Comparison of ENCODE assay signal across 10 cellular contexts in genomic region chr19:22882797-22883196, GRCh38. TPM values are rescaled to one million over a fixed set of nuclear protein-coding genes. Genes with fewer than 3 reads are reported as not detected.
DNase-seq lines count a peak whose midpoint lies in the region; ATAC-seq and TF ChIP-seq lines count a peak whose summit lies in the region.
"Had no signal": no experiment of that assay in that cellular context is flagged by ENCODE, and none has a peak within 500 bp of the region (broad histone marks: within the 10 kb centered on the region; RNA-seq: fewer than 3 reads in every experiment).

No MANE protein-coding gene starts in this region.

- no peak overlapping the region for H4K5ac ChIP-seq in H9 (ENCODE audit: insufficient read length, low read depth, low read length)

- no peaks in the 10 kb centered on the region for H3K23me2 ChIP-seq in H9 (ENCODE audit: insufficient read length, low read depth, low read length, poor library complexity, severe bottlenecking)

- peak; percentile 63 to 78 for ATAC-seq in right cardiac atrium
- ATAC-seq in GM19324 (IDR thresholded peaks at IDR 0.05; ENCODE audit: low FRiP score, unreplicated experiment), result no peak
- no peak for ATAC-seq in gastrocnemius medialis

- H2BK12ac ChIP-seq in H9 (ENCODE audit: insufficient read length, low read depth, low read length), result no peak overlapping the region

- in situ Hi-C loops in gastrocnemius medialis (cut with MboI; ENCODE audit: low sequenced_read_pairs in 4 of 4), result no loop called here

- H3K27ac Mint-ChIP-seq in H9, result no peak overlapping the region

- POLR2A ChIA-PET in A673 (lab: Charles Lee; ENCODE audit: low non-redundant PET), result no interaction called here

- no peak overlapping the region for H2AFZ ChIP-seq in H9 (ENCODE audit: low read length)

- no peak overlapping the region for H4K8ac ChIP-seq in H9 (replicated peaks; ENCODE audit: insufficient read length, low read depth, low read length)

- H3K4me2 ChIP-seq in H9 (ENCODE audit: insufficient read depth, insufficient read length, low read length), result no peak overlapping the region

- H3K36me3 ChIP-seq in A673 (ENCODE audit: insufficient read depth, low read length, poor library complexity, severe bottlenecking) (no peaks in the 10 kb centered on the region), gastrocnemius medialis (no peaks in the 10 kb centered on the region)

- no peak overlapping the region for H3K4me3 Mint-ChIP-seq in H9

- H3K9ac ChIP-seq in H9 (ENCODE audit: extremely low read depth, insufficient read length, low read length), result no peak overlapping the region

- WGBS in H9 (ENCODE audit: extremely low coverage, insufficient read length, low lambda C conversion rate), result no CpG with 5 or more reads among the region's 3 CpGs
- WGBS in right cardiac atrium, result 1% methylated on average over 3 of the region's 3 CpGs

- H3K79me1 ChIP-seq in H9 (ENCODE audit: insufficient read depth, low read depth, low read length, poor library complexity, severe bottlenecking), result no peaks in the 10 kb centered on the region

- TF ChIP-seq POLR2A in gastrocnemius medialis (IDR thresholded peaks at IDR 0.05), result no peak

- H3K27me3 ChIP-seq in A673 (replicated peaks; ENCODE audit: insufficient read depth, low read depth, low read length, poor library complexity) (no peaks in the 10 kb centered on the region), H9 (ENCODE audit: insufficient read depth, low read length) (no peaks in the 10 kb centered on the region), right cardiac atrium (ENCODE audit: control insufficient read depth, insufficient read depth) (no peaks in the 10 kb centered on the region), gastrocnemius medialis (no peaks in the 10 kb centered on the region)

- DNase-seq in A673 (ENCODE audit: low spot score) (peak; percentile 40), H9 (no peak), SKM-1 (lab: John Stamatoyannopoulos, UW; ENCODE audit: unreplicated experiment) (peak; percentile 7), right cardiac atrium (no peak), HK-2 (ENCODE audit: unreplicated experiment) (no peak), gastrocnemius medialis (no peak), coronary artery (ENCODE audit: low spot score) (no peak)

- H3K9me3 ChIP-seq in A673 (ENCODE audit: low read depth, low read length, poor library complexity, severe bottlenecking) (peaks cover 58% of the 10 kb centered on the region), H9 (ENCODE audit: control insufficient read depth, low read depth, low read length) (peaks cover 77% of the 10 kb centered on the region), right cardiac atrium (ENCODE audit: control insufficient read depth, low read length) (no peaks in the 10 kb centered on the region), gastrocnemius medialis (no peaks in the 10 kb centered on the region)

- no peak overlapping the region for H2BK15ac ChIP-seq in H9 (ENCODE audit: low read depth, low read length)

- peaks cover 5 to 17% (median 16%) of the 10 kb centered on the region in 3 experiments; a peak in 6 of 7 replicates for H3K36me3 Mint-ChIP-seq in H9 (ENCODE audit: insufficient read depth in 1 of 3, low read depth in 3 of 3)

- no peaks in the 10 kb centered on the region for H4K20me1 ChIP-seq in H9 (ENCODE audit: control insufficient read depth, insufficient read depth, insufficient read length)

- no peaks in the 10 kb centered on the region for H3K4me1 ChIP-seq in A673 (ENCODE audit: insufficient read depth, low read length, poor library complexity, severe bottlenecking)
- H3K4me1 ChIP-seq in H9 (ENCODE audit: insufficient read depth, low read length), result no peaks in the 10 kb centered on the region
- no peaks in the 10 kb centered on the region for H3K4me1 ChIP-seq in right cardiac atrium (ENCODE audit: control insufficient read depth, insufficient read depth, low read length)
- no peaks in the 10 kb centered on the region for H3K4me1 ChIP-seq in gastrocnemius medialis

- no peaks in the 10 kb centered on the region for H3K79me2 ChIP-seq in H9 (ENCODE audit: insufficient read depth, low read length)

- no peak overlapping the region for H2BK20ac ChIP-seq in H9 (ENCODE audit: low read depth, low read length, poor library complexity, severe bottlenecking)

- no peak overlapping the region for H3K18ac ChIP-seq in H9 (ENCODE audit: insufficient read length, low read depth, low read length)

- intact Hi-C loops in A673 (cut with micrococcal nuclease; ENCODE audit: unreplicated experiment), result no loop called here
- intact Hi-C loops in right cardiac atrium (cut with DNase I), result no loop called here
- intact Hi-C loops in gastrocnemius medialis (cut with DNase I; ENCODE audit: low total_unique reads), result no loop called here

- CTCF ChIA-PET in A673 (lab: Charles Lee), result no interaction called here

- H2AK5ac ChIP-seq in H9 (ENCODE audit: insufficient read length, low read length), result no peak overlapping the region

- H2BK120ac ChIP-seq in H9 (ENCODE audit: low read depth, low read length, poor library complexity, severe bottlenecking), result no peak overlapping the region

- no peak overlapping the region for H3K4ac ChIP-seq in H9 (ENCODE audit: low read depth, low read length)

- no peak overlapping the region for H3K23ac ChIP-seq in H9 (ENCODE audit: insufficient read length, low read depth, low read length)

- H3K9me3 Mint-ChIP-seq in H9, result peaks cover 89 to 91% of the 10 kb centered on the region in 2 experiments

- H3K14ac ChIP-seq in H9 (ENCODE audit: insufficient read depth, low read length), result no peak overlapping the region

- H3K4me3 ChIP-seq in A673 (ENCODE audit: low read depth, low read length, poor library complexity, severe bottlenecking) (no peak overlapping the region), right cardiac atrium (ENCODE audit: low read length) (no peak overlapping the region), gastrocnemius medialis (no peak overlapping the region), coronary artery (no peak overlapping the region)
- H3K4me3 ChIP-seq: lung had no signal

- BruUV-seq in A673 (replicated peaks; lab: Mats Ljungman, UMichigan), result no TSS peak

- H3K27me3 Mint-ChIP-seq in H9 (ENCODE audit: low read depth), result no peaks in the 10 kb centered on the region; the same call in 1 of the 2 replicates

- H3T11ph ChIP-seq in H9 (ENCODE audit: low read length), result no peak overlapping the region

- no peak overlapping the region for H3K56ac ChIP-seq in H9 (ENCODE audit: insufficient read length, low read depth, low read length)

- H3K4me1 Mint-ChIP-seq in H9, result no peaks in the 10 kb centered on the region

- no peak overlapping the region for H2BK5ac ChIP-seq in H9 (ENCODE audit: insufficient read length, low read length)

- peak; percentile 39; the same call in 1 of the 2 replicates for TF ChIP-seq CTCF in A673 (conservative IDR thresholded peaks at IDR 0.05; ENCODE audit: low read depth, low read length)
- peak; percentile 55 for TF ChIP-seq CTCF in H9 (conservative IDR thresholded peaks at IDR 0.05)
- TF ChIP-seq CTCF in gastrocnemius medialis (IDR thresholded peaks at IDR 0.05 in 4 of 5, conservative IDR thresholded peaks at IDR 0.05 in 1 of 5), result no peak
- TF ChIP-seq CTCF in coronary artery (IDR thresholded peaks at IDR 0.05), result no peak

- no peak overlapping the region for H3K27ac ChIP-seq in A673 (ENCODE audit: low read depth, low read length, poor library complexity, severe bottlenecking)
- H3K27ac ChIP-seq in H9 (ENCODE audit: insufficient read length, low read depth, low read length), result no peak overlapping the region
- no peak overlapping the region for H3K27ac ChIP-seq in right cardiac atrium (ENCODE audit: low read length)
- no peak overlapping the region for H3K27ac ChIP-seq in gastrocnemius medialis
- no peak overlapping the region for H3K27ac ChIP-seq in coronary artery

- H4K91ac ChIP-seq in H9 (ENCODE audit: insufficient read length, low read depth, low read length), result no peak overlapping the region

RNA-seq across cellular contexts. Expression of gene ZNF723, which starts 50.7 kb away (rescaled TPM):
- total RNA-seq in A673 (2021) (not detected in 2 replicates), H9 (2021) (not detected in 2 replicates), right cardiac atrium (not detected), gastrocnemius medialis (not detected)
- not detected for polyA plus RNA-seq in right cardiac atrium
- total RNA-seq: lung, temporal lobe had no signal
- polyA plus RNA-seq: lung had no signal

Comparison
In these comparisons a context has a peak if more than half of its experiments do, and no peak if none do; other contexts are left out.
1. DNase-seq: peak in A673 (single experiment) and SKM-1 (single experiment); none in H9 (single experiment), right cardiac atrium (0 of 3), HK-2 (single experiment), gastrocnemius medialis (0 of 2) and coronary artery (single experiment).
2. CTCF ChIP-seq: peak in A673 (single experiment) and H9 (single experiment); none in gastrocnemius medialis (0 of 5) and coronary artery (single experiment).
3. ATAC-seq: peak in right cardiac atrium (2 of 2); none in GM19324 (single experiment) and gastrocnemius medialis (0 of 2).